In the genomic region with DNA sequence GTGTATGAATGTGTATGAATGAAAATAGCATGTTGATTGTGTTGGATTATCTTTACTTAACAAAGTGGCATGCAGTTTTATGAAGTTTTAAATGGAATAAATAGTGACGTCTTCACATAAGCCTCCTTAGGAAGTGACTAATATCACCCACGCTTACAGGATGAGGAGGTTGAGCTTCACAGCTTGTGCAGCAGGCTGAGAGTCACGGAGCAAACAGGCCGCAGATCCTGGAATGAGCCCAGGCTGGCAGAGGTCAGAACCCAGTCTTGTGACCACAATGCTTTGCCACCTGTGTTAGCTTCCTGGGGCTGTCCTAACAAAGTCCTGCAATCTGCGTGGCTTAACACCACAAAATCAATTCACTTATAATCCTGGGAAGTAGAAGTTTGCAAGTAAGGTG, we compare ENCODE assay signal across 13 cellular contexts. TPM values are rescaled to one million over a fixed set of nuclear protein-coding genes. Genes with fewer than 3 reads are reported as not detected.
DNase-seq lines count a peak whose midpoint lies in the region; ATAC-seq and TF ChIP-seq lines count a peak whose summit lies in the region.
"Had no signal": no experiment of that assay in that cellular context is flagged by ENCODE, and none has a peak within 500 bp of the region (broad histone marks: within the 10 kb centered on the region; RNA-seq: fewer than 3 reads in every experiment).

No MANE protein-coding gene starts in this region.

- H3K27ac ChIP-seq in left lung, result no peak overlapping the region
- H3K27ac ChIP-seq in mesendoderm (ENCODE audit: low read depth, low read length), result no peak overlapping the region

- no peak overlapping the region for H3K4me2 ChIP-seq in mesendoderm (ENCODE audit: low read length)

- H3K56ac ChIP-seq in mesendoderm (ENCODE audit: low read length), result no peak overlapping the region

- no peak overlapping the region for H3K18ac ChIP-seq in mesendoderm (ENCODE audit: low read length)

- POLR2A ChIA-PET in activated CD8-positive, alpha-beta T cell treated with anti-CD3 and anti-CD28 coated beads, Interleukin-2, amount 10 ng/mL, durations not matched to agents 7 days and 5 days (lab: Charles Lee), result no interaction called here

- H3K23ac ChIP-seq in mesendoderm (ENCODE audit: low read length), result no peak overlapping the region

- peaks cover 10% of the 10 kb centered on the region for H3K36me3 Mint-ChIP-seq in activated CD8-positive, alpha-beta T cell treated with anti-CD3 and anti-CD28 coated beads, Interleukin-2, amount 10 ng/mL, durations not matched to agents 7 days and 5 days (ENCODE audit: low read depth)
- H3K36me3 Mint-ChIP-seq: CD14-positive monocyte had no signal

- H3K4me3 ChIP-seq in left lung (no peak overlapping the region), mesendoderm (ENCODE audit: low read length) (no peak overlapping the region)

- no peak overlapping the region for H2AK5ac ChIP-seq in mesendoderm (ENCODE audit: low read length)

- no peak overlapping the region for H2BK5ac ChIP-seq in mesendoderm (ENCODE audit: low read length)

- peaks cover 0 to 84% of the 10 kb centered on the region in 2 donors for H3K27me3 ChIP-seq in left lung
- no peaks in the 10 kb centered on the region for H3K27me3 ChIP-seq in mesendoderm (ENCODE audit: insufficient read depth, low read length, poor library complexity)

- no peak overlapping the region for H2BK15ac ChIP-seq in mesendoderm (replicated peaks; ENCODE audit: low read depth)

- no peak for TF ChIP-seq CTCF in left lung (IDR thresholded peaks at IDR 0.05)

- H3K27ac Mint-ChIP-seq in activated CD8-positive, alpha-beta T cell treated with anti-CD3 and anti-CD28 coated beads, Interleukin-2, amount 10 ng/mL, durations not matched to agents 7 days and 5 days, result peak overlapping the region; percentile 70
- H3K27ac Mint-ChIP-seq: CD14-positive monocyte had no signal

- H3K79me2 ChIP-seq in mesendoderm (ENCODE audit: control insufficient read depth, insufficient read depth, low read length), result no peaks in the 10 kb centered on the region

- no peak overlapping the region for H4K8ac ChIP-seq in mesendoderm (ENCODE audit: low read depth, low read length)

- H3K27me3 Mint-ChIP-seq in activated CD8-positive, alpha-beta T cell treated with anti-CD3 and anti-CD28 coated beads, Interleukin-2, amount 10 ng/mL, durations not matched to agents 7 days and 5 days (ENCODE audit: low read depth), result peaks cover 5% of the 10 kb centered on the region

- peak; percentile 59 for ATAC-seq in activated CD8-positive, alpha-beta T cell treated with anti-CD3 and anti-CD28 coated beads, Interleukin-2, amount 10 ng/mL, durations not matched to agents 7 days and 5 days
- no peak for ATAC-seq in left lung

- WGBS in mesendoderm (ENCODE audit: extremely low coverage, insufficient coverage, low lambda C conversion rate), result no CpG with 5 or more reads among the region's 5 CpGs

- H3K9me3 ChIP-seq in left lung, result no peaks in the 10 kb centered on the region

- H3K79me1 ChIP-seq in mesendoderm (ENCODE audit: low read length), result no peaks in the 10 kb centered on the region

- peak; percentile 26 for DNase-seq in AG08396 (ENCODE audit: low spot score)
- peak; percentile 58 for DNase-seq in HK-2 (ENCODE audit: unreplicated experiment)
- peak; percentile 67 for DNase-seq in activated CD8-positive, alpha-beta T cell treated with anti-CD3 and anti-CD28 coated beads, Interleukin-2, amount 10 ng/mL, durations not matched to agents 7 days and 5 days
- DNase-seq in mesenteric fat pad (ENCODE audit: low spot score), result peak; percentile 30
- no peak for DNase-seq in left lung
- DNase-seq in epidermal melanocyte (ENCODE audit: insufficient read length, low spot score), result no peak
- DNase-seq in KG1 (lab: John Stamatoyannopoulos, UW), result no peak
- no peak for DNase-seq in mesendoderm
- DNase-seq: H7, NCI-H524 had no signal

- H3K4me3 Mint-ChIP-seq in activated CD8-positive, alpha-beta T cell treated with anti-CD3 and anti-CD28 coated beads, Interleukin-2, amount 10 ng/mL, durations not matched to agents 7 days and 5 days, result no peak overlapping the region

- H3K4me1 ChIP-seq in left lung, result peaks cover 0 to 7% of the 10 kb centered on the region in 2 donors
- no peaks in the 10 kb centered on the region for H3K4me1 ChIP-seq in mesendoderm (ENCODE audit: control insufficient read depth, low read depth, low read length)

- CTCF ChIA-PET in activated CD8-positive, alpha-beta T cell treated with anti-CD3 and anti-CD28 coated beads, Interleukin-2, amount 10 ng/mL, durations not matched to agents 7 days and 5 days (lab: Charles Lee), result no interaction called here

- no peaks in the 10 kb centered on the region for H3K36me3 ChIP-seq in left lung
- no peaks in the 10 kb centered on the region for H3K36me3 ChIP-seq in mesendoderm (ENCODE audit: control insufficient read depth, insufficient read depth, low read length)

- intact Hi-C loops in left lung (cut with DNase I), result no loop called here

- no peak overlapping the region for H4K5ac ChIP-seq in mesendoderm (ENCODE audit: low read length)

- H3K4ac ChIP-seq in mesendoderm (ENCODE audit: low read depth, low read length), result no peak overlapping the region

- H3K4me1 Mint-ChIP-seq in activated CD8-positive, alpha-beta T cell treated with anti-CD3 and anti-CD28 coated beads, Interleukin-2, amount 10 ng/mL, durations not matched to agents 7 days and 5 days (ENCODE audit: low read depth), result peaks cover 53% of the 10 kb centered on the region

- H2BK120ac ChIP-seq in mesendoderm (ENCODE audit: low read depth, low read length), result no peak overlapping the region

- no peaks in the 10 kb centered on the region for H3K9me3 Mint-ChIP-seq in activated CD8-positive, alpha-beta T cell treated with anti-CD3 and anti-CD28 coated beads, Interleukin-2, amount 10 ng/mL, durations not matched to agents 7 days and 5 days (ENCODE audit: insufficient read depth)

- H3K9ac ChIP-seq in mesendoderm (ENCODE audit: low read length), result no peak overlapping the region

RNA-seq across cellular contexts. Expression of a gene that starts 20.8 kb away (rescaled TPM):
- 1 to 10 TPM; 1.4 to 1.6 TPM for total RNA-seq in activated CD8-positive, alpha-beta T cell treated with anti-CD3 and anti-CD28 coated beads, Interleukin-2, amount 10 ng/mL, durations not matched to agents 7 days and 5 days
- 1.7 TPM for total RNA-seq in mesenteric fat pad
- 1 to 10 TPM; 1.0 to 1.4 TPM for total RNA-seq in left lung
- polyA plus RNA-seq in mesendoderm (2013, experiment 1 of 2), result not detected
- polyA plus RNA-seq in mesendoderm (2013, experiment 2 of 2), result not detected
- total RNA-seq: H7, HT-29, posterior vena cava had no signal

RNA-seq across cellular contexts. Expression of a gene that starts 50.2 kb away (rescaled TPM):
- not detected for total RNA-seq in activated CD8-positive, alpha-beta T cell treated with anti-CD3 and anti-CD28 coated beads, Interleukin-2, amount 10 ng/mL, durations not matched to agents 7 days and 5 days
- total RNA-seq in mesenteric fat pad, result 10.0 TPM
- 10 to 100 TPM in 1 of 2 donors, 1 to 10 TPM in 1; 6.2 to 39.7 TPM for total RNA-seq in left lung
- not detected for polyA plus RNA-seq in mesendoderm (2013, experiment 1 of 2)
- not detected for polyA plus RNA-seq in mesendoderm (2013, experiment 2 of 2)
- total RNA-seq: H7, HT-29 had no signal

RNA-seq across cellular contexts. Expression of a gene that starts 50.3 kb away (rescaled TPM):
- total RNA-seq in activated CD8-positive, alpha-beta T cell treated with anti-CD3 and anti-CD28 coated beads, Interleukin-2, amount 10 ng/mL, durations not matched to agents 7 days and 5 days, result not detected
- 38.1 TPM for total RNA-seq in mesenteric fat pad
- 10 to 100 TPM; 20.4 to 29.8 TPM for total RNA-seq in left lung
- polyA plus RNA-seq in mesendoderm (2013, experiment 1 of 2), result 0.67 TPM
- 1.9 TPM for polyA plus RNA-seq in mesendoderm (2013, experiment 2 of 2)
- polyA plus RNA-seq: CD14-positive monocyte had no signal

RNA-seq across cellular contexts. Expression of a gene that starts 59.8 kb away (rescaled TPM):
- 1 to 10 TPM; 5.3 to 5.6 TPM for total RNA-seq in activated CD8-positive, alpha-beta T cell treated with anti-CD3 and anti-CD28 coated beads, Interleukin-2, amount 10 ng/mL, durations not matched to agents 7 days and 5 days
- 8.3 TPM for total RNA-seq in mesenteric fat pad
- total RNA-seq in left lung, result 1 to 10 TPM; 5.4 to 8.8 TPM
- polyA plus RNA-seq in mesendoderm (2013, experiment 1 of 2), result 0.72 TPM
- 0.88 TPM for polyA plus RNA-seq in mesendoderm (2013, experiment 2 of 2)

Comparison
In these comparisons a context has a peak if more than half of its experiments do, and no peak if none do; other contexts are left out.
1. DNase-seq: peak in AG08396 (single experiment), HK-2 (single experiment), activated CD8-positive, alpha-beta T cell treated with anti-CD3 and anti-CD28 coated beads, Interleukin-2, amount 10 ng/mL, durations not matched to agents 7 days and 5 days (single experiment) and mesenteric fat pad (single experiment); none in left lung (0 of 2), epidermal melanocyte (single experiment), KG1 (single experiment) and mesendoderm (single experiment).
2. RNA of a gene that starts 50.2 kb away (total RNA-seq): 6.2 to 39.7 TPM in left lung and 10.0 TPM in mesenteric fat pad (single experiment); not detected in activated CD8-positive, alpha-beta T cell treated with anti-CD3 and anti-CD28 coated beads, Interleukin-2, amount 10 ng/mL, durations not matched to agents 7 days and 5 days; every median in the first group is over 4 times any median in the second.
3. RNA of a gene that starts 50.3 kb away (total RNA-seq): 38.1 TPM in mesenteric fat pad (single experiment) and 20.4 to 29.8 TPM in left lung; not detected in activated CD8-positive, alpha-beta T cell treated with anti-CD3 and anti-CD28 coated beads, Interleukin-2, amount 10 ng/mL, durations not matched to agents 7 days and 5 days; every median in the first group is over 10 times any median in the second.